Comparison of ENCODE assay signal across 23 cellular contexts in the genomic region with DNA sequence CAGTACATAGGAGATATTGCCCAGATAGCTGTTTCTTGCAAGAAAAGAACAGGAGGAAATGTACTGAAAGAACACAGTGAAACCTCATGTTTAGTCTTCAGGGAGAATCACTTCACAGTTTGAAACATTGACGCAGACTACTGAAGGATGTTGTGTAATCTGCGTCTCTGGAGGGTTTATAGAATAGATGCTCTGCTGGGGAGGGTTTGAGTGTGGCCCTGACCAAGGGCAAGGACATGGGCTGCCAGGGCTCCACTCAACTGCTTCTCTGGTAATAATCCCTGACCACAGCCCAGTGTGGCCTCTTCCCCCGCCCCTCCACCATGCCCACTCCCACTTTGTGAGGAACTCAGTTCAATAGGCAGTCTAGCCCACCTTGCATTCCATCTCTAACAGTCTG. TPM values are rescaled to one million over a fixed set of nuclear protein-coding genes. Genes with fewer than 3 reads are reported as not detected.
"Had no signal": no experiment of that assay in that cellular context is flagged by ENCODE, and none has a peak within 500 bp of the region (broad histone marks: within the 10 kb centered on the region; RNA-seq: fewer than 3 reads in every experiment).

No MANE protein-coding gene starts in this region.

- ATAC-seq: activated CD4-positive, alpha-beta T cell treated with anti-CD3 and anti-CD28 coated beads for 36 hours; activated CD8-positive, alpha-beta T cell treated with anti-CD3 and anti-CD28 coated beads for 36 hours; activated naive CD4-positive, alpha-beta T cell treated with anti-CD3 and anti-CD28 coated beads, Interleukin-2, amount 50 U/mL, for 72 hours; activated T-cell treated with anti-CD3 and anti-CD28 coated beads, Interleukin-2, amount 50 U/mL, for 4 hours; mucosa of descending colon; naive thymus-derived CD4-positive, alpha-beta T cell; stimulated activated naive CD8-positive, alpha-beta T cell treated with anti-CD3 and anti-CD28 coated beads, Interleukin-15, Interleukin-2, amounts not matched to agents 100 U/mL and 50 U/mL, for 24 hours had no signal

- H3K27ac ChIP-seq: parathyroid adenoma, suprapubic skin, VCaP had no signal

- H3K4me1 ChIP-seq: parathyroid adenoma, suprapubic skin had no signal

- H3K9me3 Mint-ChIP-seq: activated CD8-positive, alpha-beta T cell treated with anti-CD3 and anti-CD28 coated beads for 36 hours; activated naive CD4-positive, alpha-beta T cell treated with anti-CD3 and anti-CD28 coated beads, Interleukin-2, amount 50 U/mL, for 72 hours; activated T-cell treated with anti-CD3 and anti-CD28 coated beads, Interleukin-2, amount 50 U/mL, for 4 hours; brain; endodermal cell; naive thymus-derived CD4-positive, alpha-beta T cell; type B pancreatic cell had no signal

- H3K27me3 Mint-ChIP-seq: activated CD4-positive, alpha-beta T cell treated with anti-CD3 and anti-CD28 coated beads for 36 hours; type B pancreatic cell had no signal

- DNase-seq: activated CD4-positive, alpha-beta T cell treated with anti-CD3 and anti-CD28 coated beads for 36 hours; activated CD8-positive, alpha-beta T cell treated with anti-CD3 and anti-CD28 coated beads for 36 hours; activated gamma-delta T cell; activated T-cell treated with anti-CD3 and anti-CD28 coated beads, Interleukin-2, amount 50 U/mL, for 4 hours; amniotic stem cell; cerebellar nuclear complex; dermis blood vessel endothelial cell; endodermal cell; mucosa of descending colon; naive thymus-derived CD4-positive, alpha-beta T cell; retina; small intestine; stimulated activated CD4-positive, alpha-beta T cell treated with anti-CD3 and anti-CD28 coated beads, Interleukin-4, amount 100 ng/mL, for 4 hours; stimulated activated CD8-positive, alpha-beta memory T cell treated with anti-CD3 and anti-CD28 coated beads, Interleukin-4, amount 100 ng/mL, for 48 hours; stimulated activated naive CD8-positive, alpha-beta T cell treated with anti-CD3 and anti-CD28 coated beads, Interleukin-15, Interleukin-2, amounts not matched to agents 100 U/mL and 50 U/mL, for 24 hours had no signal

- H3K27ac Mint-ChIP-seq: activated CD4-positive, alpha-beta T cell treated with anti-CD3 and anti-CD28 coated beads for 36 hours; activated CD8-positive, alpha-beta T cell treated with anti-CD3 and anti-CD28 coated beads for 36 hours; activated naive CD4-positive, alpha-beta T cell treated with anti-CD3 and anti-CD28 coated beads, Interleukin-2, amount 50 U/mL, for 72 hours; brain; endodermal cell; naive thymus-derived CD4-positive, alpha-beta T cell; type B pancreatic cell had no signal

- H3K4me1 Mint-ChIP-seq: activated CD4-positive, alpha-beta T cell treated with anti-CD3 and anti-CD28 coated beads for 36 hours; brain; naive thymus-derived CD4-positive, alpha-beta T cell had no signal

- H3K36me3 ChIP-seq: suprapubic skin had no signal

- H3K9me3 ChIP-seq: mucosa of descending colon, suprapubic skin had no signal

- H3K4me3 Mint-ChIP-seq: activated CD4-positive, alpha-beta T cell treated with anti-CD3 and anti-CD28 coated beads for 36 hours; activated CD8-positive, alpha-beta T cell treated with anti-CD3 and anti-CD28 coated beads for 36 hours; activated T-cell treated with anti-CD3 and anti-CD28 coated beads, Interleukin-2, amount 50 U/mL, for 4 hours; brain; endodermal cell; naive thymus-derived CD4-positive, alpha-beta T cell; type B pancreatic cell had no signal

- H3K4me3 ChIP-seq: mucosa of descending colon, suprapubic skin had no signal

- H3K27me3 ChIP-seq: suprapubic skin had no signal

- H3K36me3 Mint-ChIP-seq: activated naive CD4-positive, alpha-beta T cell treated with anti-CD3 and anti-CD28 coated beads, Interleukin-2, amount 50 U/mL, for 72 hours; brain; naive thymus-derived CD4-positive, alpha-beta T cell; type B pancreatic cell had no signal

RNA-seq across cellular contexts. Expression of a gene that starts 15.8 kb away (rescaled TPM):
- total RNA-seq: activated CD4-positive, alpha-beta T cell treated with anti-CD3 and anti-CD28 coated beads for 36 hours; activated CD8-positive, alpha-beta T cell treated with anti-CD3 and anti-CD28 coated beads for 36 hours; dermis blood vessel endothelial cell; lung microvascular endothelial cell; naive thymus-derived CD4-positive, alpha-beta T cell; T-helper 1 cell treated with Interleukin-12 subunit alpha and Interleukin-12 subunit beta and Interleukin-4 antibody, amounts not matched to agents 30 ng/mL and 1 ng/mL, for 36 hours had no signal

RNA-seq across cellular contexts. Expression of a gene that starts 48.1 kb away (rescaled TPM):
- total RNA-seq: T-helper 1 cell treated with Interleukin-12 subunit alpha and Interleukin-12 subunit beta and Interleukin-4 antibody, amounts not matched to agents 30 ng/mL and 1 ng/mL, for 36 hours had no signal
